Comparison of ENCODE assay signal across 9 cellular contexts in genomic region chr12:92503977-92504966, GRCh38.
DNase-seq lines count a peak whose midpoint lies in the region; ATAC-seq, FAIRE-seq and TF ChIP-seq lines count a peak whose summit lies in the region.
"Had no signal": no experiment of that assay in that cellular context is flagged by ENCODE, and none has a peak within 500 bp of the region (broad histone marks: within the 10 kb centered on the region; RNA-seq: fewer than 3 reads in every experiment).

No MANE protein-coding gene starts in this region.

- peak overlapping the region; percentile 94 for H3K27ac Mint-ChIP-seq in stimulated activated effector memory CD8-positive, alpha-beta T cell treated with anti-CD3 and anti-CD28 coated beads, Interleukin-12 subunit alpha, Interleukin-12 subunit beta, amount 100 ng/mL, for 72 hours

- H3K4me2 ChIP-seq in SU-DHL-6 (ENCODE audit: low read depth, low read length, poor library complexity, severe bottlenecking), result peak overlapping the region; percentile 34

- no peaks in the 10 kb centered on the region for H3K27me3 ChIP-seq in SU-DHL-6 (ENCODE audit: low read length)
- no peaks in the 10 kb centered on the region for H3K27me3 ChIP-seq in H7 (ENCODE audit: control insufficient read depth, insufficient read depth, low read length)

- no peaks in the 10 kb centered on the region for H4K20me1 ChIP-seq in SU-DHL-6 (ENCODE audit: low read depth, low read length)

- no peak for ATAC-seq in stimulated activated effector memory CD8-positive, alpha-beta T cell treated with anti-CD3 and anti-CD28 coated beads, Interleukin-12 subunit alpha, Interleukin-12 subunit beta, amount 100 ng/mL, for 72 hours
- ATAC-seq in GM19397 (IDR thresholded peaks at IDR 0.05; ENCODE audit: unreplicated experiment) (no peak), GM19395 (IDR thresholded peaks at IDR 0.05; ENCODE audit: unreplicated experiment) (no peak)

- H3K27ac ChIP-seq in SU-DHL-6 (ENCODE audit: low read depth, low read length) (no peak overlapping the region), kidney (ENCODE audit: low read depth in 2 of 2, low read length in 2 of 2) (peak overlapping the region; percentile 71 to 72)
- H3K27ac ChIP-seq: epithelial cell of prostate had no signal

- H3K9me2 ChIP-seq in SU-DHL-6 (replicated peaks; ENCODE audit: insufficient read depth, low read length), result no peaks in the 10 kb centered on the region

- DNase-seq in NCI-H1417 (lab: John Stamatoyannopoulos, UW) (peak in 2 of 3 experiments; percentile 46 to 76), NCI-H1417 treated with DMSO at 0.1 percent for 48 hours (lab: John Stamatoyannopoulos, UW) (no peak), kidney (no peak), H7 (no peak)
- no peak for DNase-seq in stimulated activated effector memory CD8-positive, alpha-beta T cell treated with anti-CD3 and anti-CD28 coated beads, Interleukin-12 subunit alpha, Interleukin-12 subunit beta, amount 100 ng/mL, for 72 hours (ENCODE audit: low spot score in 2 of 2)

- peaks cover 36% of the 10 kb centered on the region for H3K4me1 Mint-ChIP-seq in stimulated activated effector memory CD8-positive, alpha-beta T cell treated with anti-CD3 and anti-CD28 coated beads, Interleukin-12 subunit alpha, Interleukin-12 subunit beta, amount 100 ng/mL, for 72 hours

- H3K4me1 ChIP-seq in kidney (ENCODE audit: control insufficient read depth in 1 of 2, insufficient read depth in 1 of 2, low read depth in 1 of 2, low read length in 2 of 2), result peaks cover 32 to 42% of the 10 kb centered on the region in 2 donors

- no peaks in the 10 kb centered on the region for H3K79me2 ChIP-seq in SU-DHL-6 (ENCODE audit: insufficient read depth, low read length)

- intact Hi-C loops in kidney (cut with DNase I), result no loop called here

- H3K36me3 ChIP-seq in SU-DHL-6 (ENCODE audit: low read length) (no peaks in the 10 kb centered on the region), kidney (ENCODE audit: control insufficient read depth in 1 of 2, insufficient read depth in 2 of 2, low read length in 2 of 2) (no peaks in the 10 kb centered on the region), H7 (replicated peaks; ENCODE audit: control insufficient read depth, insufficient read depth, low read length) (no peaks in the 10 kb centered on the region)

- TF ChIP-seq CTCF in SU-DHL-6 (IDR thresholded peaks at IDR 0.05; ENCODE audit: insufficient read depth, low read length, poor library complexity, severe bottlenecking), result no peak
- no peak for TF ChIP-seq CTCF in kidney (IDR thresholded peaks at IDR 0.05; ENCODE audit: borderline replicate concordance, extremely low read depth, insufficient read depth)

- no peak for FAIRE-seq in kidney (lab: Jason Lieb, UNC)

- H3K9ac ChIP-seq in SU-DHL-6 (ENCODE audit: low read length) (peak overlapping the region; percentile 12; the same call in 1 of the 2 replicates), kidney (ENCODE audit: low read length in 2 of 2) (peak overlapping the region in 1 of 2 donors; percentile 30)

- peak overlapping the region; percentile 66 for H2AFZ ChIP-seq in SU-DHL-6 (ENCODE audit: low read depth, low read length, severe bottlenecking)

- H3K4me3 Mint-ChIP-seq in stimulated activated effector memory CD8-positive, alpha-beta T cell treated with anti-CD3 and anti-CD28 coated beads, Interleukin-12 subunit alpha, Interleukin-12 subunit beta, amount 100 ng/mL, for 72 hours, result no peak overlapping the region

- no peaks in the 10 kb centered on the region for H3K9me3 Mint-ChIP-seq in stimulated activated effector memory CD8-positive, alpha-beta T cell treated with anti-CD3 and anti-CD28 coated beads, Interleukin-12 subunit alpha, Interleukin-12 subunit beta, amount 100 ng/mL, for 72 hours

- H3K4me3 ChIP-seq in SU-DHL-6 (ENCODE audit: insufficient read depth, low read length, poor library complexity, severe bottlenecking) (no peak overlapping the region), kidney (ENCODE audit: low read length in 2 of 2) (no peak overlapping the region), H7 (ENCODE audit: insufficient read depth, low read depth, low read length) (no peak overlapping the region)

- H3K9me3 ChIP-seq in SU-DHL-6 (ENCODE audit: insufficient read depth, low read length) (no peaks in the 10 kb centered on the region), kidney (ENCODE audit: control insufficient read depth in 1 of 2, low read length in 2 of 2) (no peaks in the 10 kb centered on the region)

- peaks cover 7% of the 10 kb centered on the region for H3K36me3 Mint-ChIP-seq in stimulated activated effector memory CD8-positive, alpha-beta T cell treated with anti-CD3 and anti-CD28 coated beads, Interleukin-12 subunit alpha, Interleukin-12 subunit beta, amount 100 ng/mL, for 72 hours

- no peaks in the 10 kb centered on the region for H3F3A ChIP-seq in SU-DHL-6 (ENCODE audit: insufficient read depth)

Comparison
In these comparisons a context has a peak if more than half of its experiments do, and no peak if none do; other contexts are left out.
1. DNase-seq: peak in NCI-H1417 (2 of 3); none in NCI-H1417 treated with DMSO at 0.1 percent for 48 hours (single experiment), kidney (single experiment), stimulated activated effector memory CD8-positive, alpha-beta T cell treated with anti-CD3 and anti-CD28 coated beads, Interleukin-12 subunit alpha, Interleukin-12 subunit beta, amount 100 ng/mL, for 72 hours (0 of 2) and H7 (single experiment).